In the genomic region with DNA sequence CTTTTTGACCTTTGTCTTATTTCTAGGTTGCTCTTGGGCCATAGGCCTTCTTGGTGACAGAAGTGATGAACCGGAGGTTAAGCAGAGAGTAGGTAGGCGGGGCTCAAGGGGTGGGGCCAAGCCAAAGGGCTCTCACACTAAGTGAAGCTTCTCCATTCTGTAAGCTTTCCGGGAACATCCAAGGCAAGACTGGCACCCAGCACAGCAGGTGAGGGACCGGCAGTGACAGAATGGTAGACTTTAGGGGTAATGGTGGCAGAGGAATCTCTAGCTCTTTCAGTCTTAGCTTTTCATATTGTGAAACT, we compare ENCODE assay signal across 7 cellular contexts. TPM values are rescaled to one million over a fixed set of nuclear protein-coding genes. Genes with fewer than 3 reads are reported as not detected.
DNase-seq lines count a peak whose midpoint lies in the region; ATAC-seq and TF ChIP-seq lines count a peak whose summit lies in the region.

Gene TNFAIP8L2, plus strand, starts transcription at position 135 of the 305 bp plus-strand sequence. CDS start 2,049 bp downstream, outside the sequence.

- TF ChIP-seq CTCF in GM20000 (IDR thresholded peaks at IDR 0.05; ENCODE audit: extremely low read depth, missing control alignments), result no peak

- peak; percentile 65 for ATAC-seq in esophagus mucosa
- no peak for ATAC-seq in HG03439 (IDR thresholded peaks at IDR 0.05; ENCODE audit: unreplicated experiment)

- DNase-seq in GM20000 (ENCODE audit: low spot score) (peak; percentile 66), KG1 (lab: John Stamatoyannopoulos, UW) (peak; percentile 85), A172 (ENCODE audit: low spot score) (no peak)
- peak; percentile 68 to 75 for DNase-seq in activated CD4-positive, alpha-beta T cell treated with anti-CD3 and anti-CD28 coated beads, Interleukin-2, amount 50 U/mL, for 4 hours
- peak; percentile 25 to 59 for DNase-seq in stimulated activated CD4-positive, alpha-beta T cell treated with anti-CD3 and anti-CD28 coated beads, Interleukin-1b, Interleukin-23, amount 100 ng/mL, for 1 hour (ENCODE audit: low read depth in 2 of 2)

RNA-seq across cellular contexts. Expression of gene TNFAIP8L2, which starts in this region (rescaled TPM):
- total RNA-seq in esophagus mucosa, result not detected
- not detected in 2 replicates for total RNA-seq in A172 (2014; rRNA removed; shearing (Covaris generic))

Comparison
In these comparisons a context has a peak if more than half of its experiments do, and no peak if none do; other contexts are left out.
1. Peak in ATAC-seq in esophagus mucosa; RNA of the gene not detected or under 1 TPM.